ENCODE assay signal across 8 cellular contexts in genomic region chr20:50308513-50309279, GRCh38.
DNase-seq lines count a peak whose midpoint lies in the region; ATAC-seq and TF ChIP-seq lines count a peak whose summit lies in the region.

No MANE protein-coding gene starts in this region.

- POLR2A ChIA-PET in PC-3 (lab: Charles Lee; ENCODE audit: unreplicated experiment), result no interaction called here

- H3K23ac ChIP-seq in mesenchymal stem cell (ENCODE audit: low read length in 2 of 2), result no peak overlapping the region

- TF ChIP-seq POLR2A in upper lobe of left lung (IDR thresholded peaks at IDR 0.05), result peak in 2 of 4 donors; percentile 4 to 71

- H3K36me3 ChIP-seq in PC-3 (ENCODE audit: low read depth, low read length) (no peaks in the 10 kb centered on the region), mesenchymal stem cell (ENCODE audit: control insufficient read depth in 1 of 2, insufficient read depth in 2 of 2, low read depth in 1 of 2, low read length in 2 of 2) (no peaks in the 10 kb centered on the region), upper lobe of left lung (no peaks in the 10 kb centered on the region)

- H3K9ac ChIP-seq in PC-3 (ENCODE audit: low read length) (peak overlapping the region; percentile 68), mesenchymal stem cell (ENCODE audit: low read length) (peak overlapping the region; percentile 86)

- H3K27ac ChIP-seq in PC-3 (ENCODE audit: low read length) (peak overlapping the region; percentile 89), mesenchymal stem cell (ENCODE audit: low read length, poor library complexity, severe bottlenecking) (peak overlapping the region; percentile 88), upper lobe of left lung (peak overlapping the region; percentile 80 to 89 (median 87))

- no peak for TF ChIP-seq CTCF in Calu3 (IDR thresholded peaks at IDR 0.05; ENCODE audit: unreplicated experiment)
- no peak; the same call in 1 of the 2 replicates for TF ChIP-seq CTCF in PC-3 (conservative IDR thresholded peaks at IDR 0.05; ENCODE audit: low read depth, low read length)
- TF ChIP-seq CTCF in endothelial cell (IDR thresholded peaks at IDR 0.05; ENCODE audit: unreplicated experiment), result no peak
- TF ChIP-seq CTCF in upper lobe of left lung (IDR thresholded peaks at IDR 0.05), result peak in 2 of 6 experiments; percentile 20 to 26

- H3K4me1 Mint-ChIP-seq in Calu3 (ENCODE audit: low read depth, unreplicated experiment) (peaks cover 65% of the 10 kb centered on the region), endothelial cell (ENCODE audit: unreplicated experiment) (peaks cover 43% of the 10 kb centered on the region)
- H3K4me1 Mint-ChIP-seq in activated T-helper 1 cell treated with anti-CD3 and anti-CD28 coated beads, Interleukin-12 subunit alpha, Interleukin-12 subunit beta, Interleukin-2, Interleukin-4 antibody, amounts not matched to agents 30 ng/mL and 10 ng/mL and 1 ng/mL, durations not matched to agents 14 hours and 24 hours and 36 hours (ENCODE audit: low read depth), result peaks cover 5% of the 10 kb centered on the region

- H3K4me3 Mint-ChIP-seq in Calu3 (ENCODE audit: low read depth, unreplicated experiment) (no peak overlapping the region), endothelial cell (ENCODE audit: unreplicated experiment) (no peak overlapping the region)
- no peak overlapping the region for H3K4me3 Mint-ChIP-seq in activated T-helper 1 cell treated with anti-CD3 and anti-CD28 coated beads, Interleukin-12 subunit alpha, Interleukin-12 subunit beta, Interleukin-2, Interleukin-4 antibody, amounts not matched to agents 30 ng/mL and 10 ng/mL and 1 ng/mL, durations not matched to agents 14 hours and 24 hours and 36 hours

- WGBS in mesenchymal stem cell, result 7% methylated on average over 16 of the region's 20 CpGs
- WGBS in upper lobe of left lung, 2 donors, result 17% methylated on average over 2 to 15 of the region's 20 CpGs

- H3K4me2 ChIP-seq in PC-3 (ENCODE audit: low read length) (peak overlapping the region; percentile 69), mesenchymal stem cell (ENCODE audit: low read length, poor library complexity, severe bottlenecking) (peak overlapping the region; percentile 61)

- peak overlapping the region; percentile 99 for H4K91ac ChIP-seq in mesenchymal stem cell (ENCODE audit: low read length)

- peaks cover 57% of the 10 kb centered on the region for H3K4me1 ChIP-seq in PC-3 (ENCODE audit: insufficient read depth, low read length)
- H3K4me1 ChIP-seq in mesenchymal stem cell (ENCODE audit: control insufficient read depth, insufficient read depth, low read depth, low read length), result peaks cover 51% of the 10 kb centered on the region
- H3K4me1 ChIP-seq in upper lobe of left lung, result peaks cover 64 to 77% (median 70%) of the 10 kb centered on the region in 4 donors

- H3K79me1 ChIP-seq in mesenchymal stem cell (replicated peaks; ENCODE audit: low read length, poor library complexity, severe bottlenecking), result no peaks in the 10 kb centered on the region

- BruUV-seq in Calu3 (replicated peaks; lab: Mats Ljungman, UMichigan) (no TSS peak), PC-3 (replicated peaks; lab: Mats Ljungman, UMichigan) (TSS peak; percentile 73)

- H3K9me3 ChIP-seq in PC-3 (ENCODE audit: low read length) (no peaks in the 10 kb centered on the region), mesenchymal stem cell (ENCODE audit: control insufficient read depth, low read length) (no peaks in the 10 kb centered on the region), upper lobe of left lung (no peaks in the 10 kb centered on the region)

- H3K36me3 Mint-ChIP-seq in Calu3 (ENCODE audit: insufficient read depth, unreplicated experiment) (no peaks in the 10 kb centered on the region), endothelial cell (ENCODE audit: low read depth, unreplicated experiment) (peaks cover 2% of the 10 kb centered on the region)
- no peaks in the 10 kb centered on the region for H3K36me3 Mint-ChIP-seq in activated T-helper 1 cell treated with anti-CD3 and anti-CD28 coated beads, Interleukin-12 subunit alpha, Interleukin-12 subunit beta, Interleukin-2, Interleukin-4 antibody, amounts not matched to agents 30 ng/mL and 10 ng/mL and 1 ng/mL, durations not matched to agents 14 hours and 24 hours and 36 hours (ENCODE audit: low read depth)

- H3K14ac ChIP-seq in mesenchymal stem cell (ENCODE audit: low read length in 2 of 2), result peak overlapping the region in 1 of 2 experiments; percentile 85

- peak overlapping the region; percentile 85 to 97 for H2BK12ac ChIP-seq in mesenchymal stem cell (ENCODE audit: low read length in 2 of 2)

- peak overlapping the region; percentile 75 for H2BK5ac ChIP-seq in mesenchymal stem cell (ENCODE audit: low read depth, low read length, poor library complexity, severe bottlenecking)

- H2BK15ac ChIP-seq in mesenchymal stem cell (ENCODE audit: low read depth, poor library complexity, severe bottlenecking), result no peak overlapping the region

- no peaks in the 10 kb centered on the region for H3K9me3 Mint-ChIP-seq in Calu3 (ENCODE audit: low read depth, unreplicated experiment)
- no peaks in the 10 kb centered on the region for H3K9me3 Mint-ChIP-seq in endothelial cell (ENCODE audit: unreplicated experiment)
- no peaks in the 10 kb centered on the region for H3K9me3 Mint-ChIP-seq in activated T-helper 1 cell treated with anti-CD3 and anti-CD28 coated beads, Interleukin-12 subunit alpha, Interleukin-12 subunit beta, Interleukin-2, Interleukin-4 antibody, amounts not matched to agents 30 ng/mL and 10 ng/mL and 1 ng/mL, durations not matched to agents 14 hours and 24 hours and 36 hours

- intact Hi-C loops in Calu3 (cut with micrococcal nuclease; ENCODE audit: unreplicated experiment) (no loop called here), PC-3 (cut with micrococcal nuclease) (loop anchor here (5.0 kb wide), 2 partner anchors 116 to 154 kb away; partner anchors contain the start of gene CEBPB)
- intact Hi-C loops in activated T-helper 1 cell treated with anti-CD3 and anti-CD28 coated beads, Interleukin-12 subunit alpha, Interleukin-12 subunit beta, Interleukin-2, Interleukin-4 antibody, amounts not matched to agents 30 ng/mL and 10 ng/mL and 1 ng/mL, durations not matched to agents 14 hours and 24 hours and 36 hours (cut with micrococcal nuclease), result no loop called here

- H3K4ac ChIP-seq in mesenchymal stem cell (ENCODE audit: low read depth in 1 of 2, low read length in 2 of 2), result peak overlapping the region; percentile 64 to 86

- H3K79me2 ChIP-seq in PC-3 (ENCODE audit: low read length), result no peaks in the 10 kb centered on the region

- H4K20me1 ChIP-seq in PC-3 (ENCODE audit: low read length), result no peaks in the 10 kb centered on the region

- H3K4me3 ChIP-seq in PC-3 (ENCODE audit: low read length) (peak overlapping the region; percentile 29), mesenchymal stem cell (ENCODE audit: insufficient read depth in 1 of 2, low read depth in 1 of 2, low read length in 2 of 2) (peak overlapping the region; percentile 22 to 61), upper lobe of left lung (peak overlapping the region in 1 of 4 donors; percentile 11)

- H3K27ac Mint-ChIP-seq in Calu3 (ENCODE audit: unreplicated experiment) (peak overlapping the region; percentile 20), endothelial cell (ENCODE audit: unreplicated experiment) (peak overlapping the region; percentile 64)
- no peak overlapping the region for H3K27ac Mint-ChIP-seq in activated T-helper 1 cell treated with anti-CD3 and anti-CD28 coated beads, Interleukin-12 subunit alpha, Interleukin-12 subunit beta, Interleukin-2, Interleukin-4 antibody, amounts not matched to agents 30 ng/mL and 10 ng/mL and 1 ng/mL, durations not matched to agents 14 hours and 24 hours and 36 hours

- peak overlapping the region; percentile 97 for H2BK120ac ChIP-seq in mesenchymal stem cell (ENCODE audit: low read depth, low read length)

- CTCF ChIA-PET in Calu3 (lab: Charles Lee) (interaction anchor here (1.1 to 1.9 kb wide), 6 partner anchors 12 to 41 kb away, joined by 3 to 5 read pairs (median 4); no protein-coding TSS in a partner anchor), PC-3 (lab: Charles Lee) (no interaction called here)

- ATAC-seq in PC-3, result peak; percentile 69
- peak; percentile 72 to 85 for ATAC-seq in upper lobe of left lung (ENCODE audit: low FRiP score in 2 of 2)

- peak in 2 of 4 donors; percentile 31 to 88 for TF ChIP-seq EP300 in upper lobe of left lung (IDR thresholded peaks at IDR 0.05)

- peak overlapping the region; percentile 98 for H4K8ac ChIP-seq in mesenchymal stem cell (ENCODE audit: low read length)

- peak overlapping the region; percentile 42 for H2AFZ ChIP-seq in PC-3 (ENCODE audit: low read length)
- no peak overlapping the region for H2AFZ ChIP-seq in mesenchymal stem cell (ENCODE audit: low read depth, low read length)

- H3K27me3 Mint-ChIP-seq in Calu3 (ENCODE audit: unreplicated experiment), result peaks cover 15% of the 10 kb centered on the region
- peaks cover 10% of the 10 kb centered on the region for H3K27me3 Mint-ChIP-seq in endothelial cell (ENCODE audit: unreplicated experiment)
- H3K27me3 Mint-ChIP-seq in activated T-helper 1 cell treated with anti-CD3 and anti-CD28 coated beads, Interleukin-12 subunit alpha, Interleukin-12 subunit beta, Interleukin-2, Interleukin-4 antibody, amounts not matched to agents 30 ng/mL and 10 ng/mL and 1 ng/mL, durations not matched to agents 14 hours and 24 hours and 36 hours (ENCODE audit: insufficient read depth), result peaks cover 13% of the 10 kb centered on the region

- H3K27me3 ChIP-seq in PC-3 (ENCODE audit: low read length) (no peaks in the 10 kb centered on the region), mesenchymal stem cell (ENCODE audit: control insufficient read depth in 1 of 2, insufficient read depth in 1 of 2, low read length in 2 of 2) (no peaks in the 10 kb centered on the region), upper lobe of left lung (no peaks in the 10 kb centered on the region)

- no peaks in the 10 kb centered on the region for H3F3A ChIP-seq in PC-3 (ENCODE audit: low read length, unreplicated experiment)

- no peaks in the 10 kb centered on the region for H3K9me2 ChIP-seq in PC-3 (replicated peaks; ENCODE audit: low read length)

- H3K18ac ChIP-seq in mesenchymal stem cell (ENCODE audit: low read depth in 1 of 2, low read length in 2 of 2), result peak overlapping the region; percentile 95 to 96

- DNase-seq in Calu3 (peak; percentile 80), PC-3 (peak; percentile 96), endothelial cell (ENCODE audit: low spot score) (peak; percentile 57), mesenchymal stem cell (peak; percentile 100), upper lobe of left lung (peak; percentile 92 to 94), COR-L47 (lab: John Stamatoyannopoulos, UW) (no peak), NCI-H2227 (lab: John Stamatoyannopoulos, UW; ENCODE audit: unreplicated experiment) (no peak)
- DNase-seq in activated T-helper 1 cell treated with anti-CD3 and anti-CD28 coated beads, Interleukin-12 subunit alpha, Interleukin-12 subunit beta, Interleukin-2, Interleukin-4 antibody, amounts not matched to agents 30 ng/mL and 10 ng/mL and 1 ng/mL, durations not matched to agents 14 hours and 24 hours and 36 hours (ENCODE audit: low spot score), result no peak

- H2AK5ac ChIP-seq in mesenchymal stem cell (ENCODE audit: low read length, severe bottlenecking), result peak overlapping the region; percentile 77

Comparison
In these comparisons a context has a peak if more than half of its experiments do, and no peak if none do; other contexts are left out.
1. DNase-seq: peak in Calu3 (single experiment), PC-3 (single experiment), endothelial cell (single experiment), mesenchymal stem cell (single experiment) and upper lobe of left lung (2 of 2); none in COR-L47 (single experiment), NCI-H2227 (single experiment) and activated T-helper 1 cell treated with anti-CD3 and anti-CD28 coated beads, Interleukin-12 subunit alpha, Interleukin-12 subunit beta, Interleukin-2, Interleukin-4 antibody, amounts not matched to agents 30 ng/mL and 10 ng/mL and 1 ng/mL, durations not matched to agents 14 hours and 24 hours and 36 hours (single experiment).
2. Peak in every context shown above with its lines, with median percentiles within 50 percentile points of each other: H3K27ac ChIP-seq.